ENCODE assay signal across 9 cellular contexts in the genomic region with DNA sequence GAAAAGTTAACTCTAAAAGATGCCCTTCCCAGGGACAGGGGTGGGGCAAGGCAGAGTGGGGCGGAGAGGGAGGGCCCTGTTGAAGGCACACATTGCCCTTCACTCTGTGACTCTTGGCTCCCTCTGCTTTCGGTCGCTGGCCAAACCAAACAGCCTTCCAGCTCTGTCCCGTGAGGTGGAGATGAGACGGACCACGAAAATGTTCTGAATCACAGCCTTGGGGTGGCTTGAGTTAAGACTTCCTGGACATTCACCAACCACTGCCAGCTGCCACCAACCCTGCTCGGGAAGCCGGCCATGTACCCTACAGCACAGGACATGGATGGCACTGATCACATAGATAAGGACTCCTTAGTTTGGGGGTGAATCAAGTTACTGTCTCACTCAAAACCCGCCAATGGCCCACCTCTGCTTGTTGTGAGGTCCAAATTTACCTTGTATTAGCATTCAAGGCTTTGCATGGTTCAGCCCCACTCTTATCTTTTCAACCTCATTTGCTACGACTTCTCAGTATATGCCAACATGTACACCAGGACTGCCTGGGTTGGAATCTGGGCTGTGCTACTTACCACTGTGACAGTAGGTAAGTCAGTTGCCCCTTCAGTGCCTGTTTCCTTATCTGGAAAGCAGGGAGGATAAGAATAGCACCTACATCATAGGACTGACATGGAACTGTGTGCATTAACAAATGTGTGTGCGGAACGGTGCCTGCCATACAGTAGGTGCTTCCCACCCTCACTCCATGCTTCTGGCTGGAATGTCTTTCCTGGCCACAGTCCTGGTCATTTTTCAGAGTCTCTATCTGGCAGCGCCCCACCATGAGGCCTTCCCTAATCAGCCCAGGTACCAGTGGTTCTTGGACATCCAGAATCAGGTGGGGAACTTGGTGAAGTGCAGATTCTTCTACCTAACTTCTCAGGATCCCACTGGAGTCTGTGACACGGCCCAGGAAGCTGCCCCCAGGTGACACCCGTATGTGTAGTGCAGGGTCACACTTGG. TPM values are rescaled to one million over a fixed set of nuclear protein-coding genes. Genes with fewer than 3 reads are reported as not detected.
DNase-seq lines count a peak whose midpoint lies in the region; ATAC-seq and TF ChIP-seq lines count a peak whose summit lies in the region.
"Had no signal": no experiment of that assay in that cellular context is flagged by ENCODE, and none has a peak within 500 bp of the region (broad histone marks: within the 10 kb centered on the region; RNA-seq: fewer than 3 reads in every experiment).

No MANE protein-coding gene starts in this region.

- WGBS in gastroesophageal sphincter (ENCODE audit: low coverage in 1 of 2), 2 donors = 55 to 88% methylated on average over 4 to 5 of the region's 15 CpGs

- H3K36me3 ChIP-seq in gastroesophageal sphincter (peaks cover 0 to 61% of the 10 kb centered on the region in 2 donors), gastrocnemius medialis (peaks cover 0 to 24% of the 10 kb centered on the region in 2 donors)

- in situ Hi-C loops in gastrocnemius medialis (cut with MboI; ENCODE audit: low sequenced_read_pairs in 4 of 4) = no loop called here

- H3K27ac ChIP-seq in gastroesophageal sphincter (peak overlapping the region; percentile 12 to 77 (median 64)), gastrocnemius medialis (peak overlapping the region; percentile 82 to 87 (median 86))

- H3K27me3 ChIP-seq in gastroesophageal sphincter (no peaks in the 10 kb centered on the region), gastrocnemius medialis (no peaks in the 10 kb centered on the region)

- H3K9me3 ChIP-seq in gastroesophageal sphincter (no peaks in the 10 kb centered on the region), gastrocnemius medialis (no peaks in the 10 kb centered on the region)

- H3K4me1 ChIP-seq in gastroesophageal sphincter (peaks cover 5 to 66% (median 21%) of the 10 kb centered on the region in 3 donors), gastrocnemius medialis (peaks cover 34 to 52% of the 10 kb centered on the region in 2 donors)

- TF ChIP-seq EP300 in gastroesophageal sphincter (IDR thresholded peaks at IDR 0.05) = no peak

- ATAC-seq in gastroesophageal sphincter (peak; percentile 60), gastrocnemius medialis (peak; percentile 90 to 92), GM19452 (IDR thresholded peaks at IDR 0.05; ENCODE audit: unreplicated experiment) (no peak)

- intact Hi-C loops in gastrocnemius medialis (cut with DNase I; ENCODE audit: low total_unique reads) = loop anchor here (1.0 kb wide), 2 partner anchors 19 to 28 kb away; partner anchors contain the start of gene ITPRIP

- TF ChIP-seq CTCF in gastroesophageal sphincter (IDR thresholded peaks at IDR 0.05) (no peak), gastrocnemius medialis (IDR thresholded peaks at IDR 0.05 in 4 of 5, conservative IDR thresholded peaks at IDR 0.05 in 1 of 5) (no peak)

- DNase-seq in GM03348 (ENCODE audit: low spot score) = peak; percentile 82
- DNase-seq in T1000 (lab: John Stamatoyannopoulos, UW) = peak; percentile 50
- peak; percentile 87 to 91 for DNase-seq in gastrocnemius medialis
- no peak for DNase-seq in activated gamma-delta T cell (lab: John Stamatoyannopoulos, UW)
- DNase-seq in DMS 273 (lab: John Stamatoyannopoulos, UW; ENCODE audit: unreplicated experiment) = no peak
- DNase-seq in NCI-H2081 treated with DMSO at 0.1 percent for 48 hours (lab: John Stamatoyannopoulos, UW) = no peak
- DNase-seq: NCI-H69 had no signal

- H3K4me3 ChIP-seq in gastroesophageal sphincter (no peak overlapping the region), gastrocnemius medialis (no peak overlapping the region)

- no peak for TF ChIP-seq POLR2A in gastroesophageal sphincter (IDR thresholded peaks at IDR 0.05)
- TF ChIP-seq POLR2A in gastrocnemius medialis (IDR thresholded peaks at IDR 0.05) = peak in 1 of 2 donors; percentile 30

RNA-seq across cellular contexts. Expression of gene ITPRIP, which starts 28.0 kb away (rescaled TPM):
- 10 to 100 TPM; 18.1 to 31.5 (median 22.8) TPM for total RNA-seq in gastroesophageal sphincter
- total RNA-seq in gastrocnemius medialis = 10 to 100 TPM in 1 of 4 donors, 1 to 10 TPM in 3; 5.0 to 19.9 (median 7.9) TPM

RNA-seq across cellular contexts. Expression of gene GSTO2, which starts 41.3 kb away (rescaled TPM):
- total RNA-seq in gastroesophageal sphincter (1 to 10 TPM in 1 of 4 donors, under 1 TPM in 3; 0.15 to 1.3 (median 0.21) TPM), gastrocnemius medialis (1 to 10 TPM in 2 of 4 donors, under 1 TPM in 1, not detected in 1; 0.71 to 2.3 (median 1.4) TPM)

RNA-seq across cellular contexts. Expression of gene CFAP58, which starts 43.4 kb away (rescaled TPM):
- total RNA-seq in gastroesophageal sphincter = 1 to 10 TPM in 3 of 4 donors, under 1 TPM in 1; 0.27 to 1.6 (median 1.3) TPM
- under 1 TPM in 3 of 4 donors, not detected in 1; 0.13 to 0.36 (median 0.27) TPM for total RNA-seq in gastrocnemius medialis

RNA-seq across cellular contexts. Expression of gene GSTO1, which starts 55.6 kb away (rescaled TPM):
- total RNA-seq in gastroesophageal sphincter = 100 to 1,000 TPM; 124 to 153 (median 149) TPM
- total RNA-seq in gastrocnemius medialis = 100 to 1,000 TPM in 2 of 4 donors, 10 to 100 TPM in 2; 39.6 to 284 (median 74.2) TPM

Comparison
In these comparisons a context has a peak if more than half of its experiments do, and no peak if none do; other contexts are left out.
1. DNase-seq: peak in GM03348 (single experiment), T1000 (single experiment) and gastrocnemius medialis (2 of 2); none in activated gamma-delta T cell (single experiment), DMS 273 (single experiment) and NCI-H2081 treated with DMSO at 0.1 percent for 48 hours (single experiment).